Comparison of ENCODE assay signal across 1 cellular context in the genomic region with DNA sequence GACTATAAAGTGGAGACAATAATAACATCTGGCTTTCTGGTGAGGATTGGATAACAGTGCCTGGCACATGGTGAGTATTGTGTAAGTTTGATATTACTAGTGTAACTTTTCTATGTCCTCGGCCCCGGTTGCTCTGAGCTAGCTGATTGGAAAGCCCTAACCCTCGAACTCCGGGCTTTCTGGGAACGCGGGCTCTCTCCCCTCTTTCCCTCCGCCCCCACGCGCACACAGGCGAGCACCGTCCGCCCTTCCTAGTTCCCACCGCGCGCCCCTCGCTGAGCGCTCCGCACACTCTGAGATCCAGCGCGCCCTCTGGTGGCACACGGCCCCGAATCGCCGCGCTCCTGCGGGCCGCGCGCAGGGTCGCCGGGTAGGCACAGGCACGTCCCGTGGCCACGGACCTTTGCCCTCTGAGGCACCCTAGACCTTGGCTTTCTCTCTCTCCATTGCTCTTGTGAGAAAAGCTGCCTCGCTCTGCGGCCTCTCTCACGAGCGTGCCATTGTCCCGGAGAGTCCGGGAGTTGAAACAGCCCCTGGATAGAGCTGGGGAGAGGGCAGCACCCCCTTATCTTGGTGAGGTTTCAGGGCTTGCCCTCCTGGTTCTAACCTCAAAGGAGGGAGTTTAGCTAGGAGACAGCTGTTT.
TF ChIP-seq lines count a peak whose summit lies in the region.

No MANE protein-coding gene starts in this region.

TF ChIP-seq in HEK293, 187 proteins besides CTCF, POLR2A, EP300 and RAD21 (continued from another document and continues in another):
- TF ChIP-seq IKZF3 (tag by site-specific recombination; IDR thresholded peaks at IDR 0.05) (no peak), ZNF19 (tag by site-specific recombination; IDR thresholded peaks at IDR 0.05; ENCODE audit: low read depth) (no peak), ZNF654 (tag by site-specific recombination; IDR thresholded peaks at IDR 0.05; ENCODE audit: low read depth) (peak; percentile 43), ZNF544 (tag by site-specific recombination; IDR thresholded peaks at IDR 0.05) (no peak), ZEB2 (tag by site-specific recombination; IDR thresholded peaks at IDR 0.05) (no peak), ZBTB21 (tag by site-specific recombination; IDR thresholded peaks at IDR 0.05) (no peak), ZNF76 (tag by site-specific recombination; IDR thresholded peaks at IDR 0.05; ENCODE audit: borderline replicate concordance, low read depth) (no peak), ZFP3 (tag by site-specific recombination; IDR thresholded peaks at IDR 0.05; ENCODE audit: low read depth) (no peak), HOXA7 (CRISPR knock-in tag; IDR thresholded peaks at IDR 0.05; ENCODE audit: borderline replicate concordance) (no peak), ZIC2 (tag by site-specific recombination; IDR thresholded peaks at IDR 0.05) (peak; percentile 75), ZNF335 (tag by site-specific recombination; conservative IDR thresholded peaks at IDR 0.05) (peak; percentile 57), ZNF140 (tag by site-specific recombination; IDR thresholded peaks at IDR 0.05) (no peak), ZNF248 (tag by site-specific recombination; IDR thresholded peaks at IDR 0.05) (no peak), MEIS1 (CRISPR knock-in tag; IDR thresholded peaks at IDR 0.05; ENCODE audit: borderline replicate concordance) (no peak), ZNF2 (tag by site-specific recombination; IDR thresholded peaks at IDR 0.05) (peak; percentile 78), ZNF24 (tag by site-specific recombination; IDR thresholded peaks at IDR 0.05) (0 out of 2 replicates have a peak, but pooled peaks have one; percentile 22), ZNF350 (tag by site-specific recombination; IDR thresholded peaks at IDR 0.05) (no peak), ZNF416 (tag by site-specific recombination; IDR thresholded peaks at IDR 0.05) (no peak), ZNF768 (tag by site-specific recombination; IDR thresholded peaks at IDR 0.05) (no peak), ZNF548 (tag by site-specific recombination; IDR thresholded peaks at IDR 0.05) (no peak), ZNF561 (tag by site-specific recombination; IDR thresholded peaks at IDR 0.05; ENCODE audit: borderline replicate concordance) (no peak), ZNF157 (tag by site-specific recombination; IDR thresholded peaks at IDR 0.05) (no peak), ZNF624 (tag by site-specific recombination; IDR thresholded peaks at IDR 0.05) (no peak), ZNF132 (tag by site-specific recombination; IDR thresholded peaks at IDR 0.05; ENCODE audit: borderline replicate concordance) (no peak), KLF16 (tag by site-specific recombination; IDR thresholded peaks at IDR 0.05) (no peak; the same call in 1 of the 2 replicates), ZNF211 (tag by site-specific recombination; IDR thresholded peaks at IDR 0.05; ENCODE audit: low read depth) (no peak), ZNF707 (tag by site-specific recombination; IDR thresholded peaks at IDR 0.05) (no peak), ZNF302 (tag by site-specific recombination; IDR thresholded peaks at IDR 0.05; ENCODE audit: low read depth) (no peak), ZNF670 (tag by site-specific recombination; IDR thresholded peaks at IDR 0.05; ENCODE audit: low read depth) (no peak)
- TF ChIP-seq, protein P1, sequence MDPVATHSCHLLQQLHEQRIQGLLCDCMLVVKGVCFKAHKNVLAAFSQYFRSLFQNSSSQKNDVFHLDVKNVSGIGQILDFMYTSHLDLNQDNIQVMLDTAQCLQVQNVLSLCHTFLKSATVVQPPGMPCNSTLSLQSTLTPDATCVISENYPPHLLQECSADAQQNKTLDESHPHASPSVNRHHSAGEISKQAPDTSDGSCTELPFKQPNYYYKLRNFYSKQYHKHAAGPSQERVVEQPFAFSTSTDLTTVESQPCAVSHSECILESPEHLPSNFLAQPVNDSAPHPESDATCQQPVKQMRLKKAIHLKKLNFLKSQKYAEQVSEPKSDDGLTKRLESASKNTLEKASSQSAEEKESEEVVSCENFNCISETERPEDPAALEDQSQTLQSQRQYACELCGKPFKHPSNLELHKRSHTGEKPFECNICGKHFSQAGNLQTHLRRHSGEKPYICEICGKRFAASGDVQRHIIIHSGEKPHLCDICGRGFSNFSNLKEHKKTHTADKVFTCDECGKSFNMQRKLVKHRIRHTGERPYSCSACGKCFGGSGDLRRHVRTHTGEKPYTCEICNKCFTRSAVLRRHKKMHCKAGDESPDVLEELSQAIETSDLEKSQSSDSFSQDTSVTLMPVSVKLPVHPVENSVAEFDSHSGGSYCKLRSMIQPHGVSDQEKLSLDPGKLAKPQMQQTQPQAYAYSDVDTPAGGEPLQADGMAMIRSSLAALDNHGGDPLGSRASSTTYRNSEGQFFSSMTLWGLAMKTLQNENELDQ (tag by site-specific recombination; IDR thresholded peaks at IDR 0.05; ENCODE audit: low read depth), result no peak
- TF ChIP-seq, protein P2, sequence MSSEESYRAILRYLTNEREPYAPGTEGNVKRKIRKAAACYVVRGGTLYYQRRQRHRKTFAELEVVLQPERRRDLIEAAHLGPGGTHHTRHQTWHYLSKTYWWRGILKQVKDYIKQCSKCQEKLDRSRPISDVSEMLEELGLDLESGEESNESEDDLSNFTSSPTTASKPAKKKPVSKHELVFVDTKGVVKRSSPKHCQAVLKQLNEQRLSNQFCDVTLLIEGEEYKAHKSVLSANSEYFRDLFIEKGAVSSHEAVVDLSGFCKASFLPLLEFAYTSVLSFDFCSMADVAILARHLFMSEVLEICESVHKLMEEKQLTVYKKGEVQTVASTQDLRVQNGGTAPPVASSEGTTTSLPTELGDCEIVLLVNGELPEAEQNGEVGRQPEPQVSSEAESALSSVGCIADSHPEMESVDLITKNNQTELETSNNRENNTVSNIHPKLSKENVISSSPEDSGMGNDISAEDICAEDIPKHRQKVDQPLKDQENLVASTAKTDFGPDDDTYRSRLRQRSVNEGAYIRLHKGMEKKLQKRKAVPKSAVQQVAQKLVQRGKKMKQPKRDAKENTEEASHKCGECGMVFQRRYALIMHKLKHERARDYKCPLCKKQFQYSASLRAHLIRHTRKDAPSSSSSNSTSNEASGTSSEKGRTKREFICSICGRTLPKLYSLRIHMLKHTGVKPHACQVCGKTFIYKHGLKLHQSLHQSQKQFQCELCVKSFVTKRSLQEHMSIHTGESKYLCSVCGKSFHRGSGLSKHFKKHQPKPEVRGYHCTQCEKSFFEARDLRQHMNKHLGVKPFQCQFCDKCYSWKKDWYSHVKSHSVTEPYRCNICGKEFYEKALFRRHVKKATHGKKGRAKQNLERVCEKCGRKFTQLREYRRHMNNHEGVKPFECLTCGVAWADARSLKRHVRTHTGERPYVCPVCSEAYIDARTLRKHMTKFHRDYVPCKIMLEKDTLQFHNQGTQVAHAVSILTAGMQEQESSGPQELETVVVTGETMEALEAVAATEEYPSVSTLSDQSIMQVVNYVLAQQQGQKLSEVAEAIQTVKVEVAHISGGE (tag by site-specific recombination; conservative IDR thresholded peaks at IDR 0.05; ENCODE audit: low read depth), result no peak
- TF ChIP-seq, protein P3, sequence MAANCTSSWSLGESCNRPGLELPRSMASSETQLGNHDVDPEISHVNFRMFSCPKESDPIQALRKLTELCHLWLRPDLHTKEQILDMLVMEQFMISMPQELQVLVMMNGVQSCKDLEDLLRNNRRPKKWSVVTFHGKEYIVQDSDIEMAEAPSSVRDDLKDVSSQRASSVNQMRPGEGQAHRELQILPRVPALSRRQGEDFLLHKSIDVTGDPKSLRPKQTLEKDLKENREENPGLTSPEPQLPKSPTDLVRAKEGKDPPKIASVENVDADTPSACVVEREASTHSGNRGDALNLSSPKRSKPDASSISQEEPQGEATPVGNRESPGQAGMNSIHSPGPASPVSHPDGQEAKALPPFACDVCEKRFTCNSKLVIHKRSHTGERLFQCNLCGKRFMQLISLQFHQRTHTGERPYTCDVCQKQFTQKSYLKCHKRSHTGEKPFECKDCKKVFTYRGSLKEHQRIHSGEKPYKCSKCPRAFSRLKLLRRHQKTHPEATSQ (tag by site-specific recombination; IDR thresholded peaks at IDR 0.05), result no peak
- TF ChIP-seq, protein P4, sequence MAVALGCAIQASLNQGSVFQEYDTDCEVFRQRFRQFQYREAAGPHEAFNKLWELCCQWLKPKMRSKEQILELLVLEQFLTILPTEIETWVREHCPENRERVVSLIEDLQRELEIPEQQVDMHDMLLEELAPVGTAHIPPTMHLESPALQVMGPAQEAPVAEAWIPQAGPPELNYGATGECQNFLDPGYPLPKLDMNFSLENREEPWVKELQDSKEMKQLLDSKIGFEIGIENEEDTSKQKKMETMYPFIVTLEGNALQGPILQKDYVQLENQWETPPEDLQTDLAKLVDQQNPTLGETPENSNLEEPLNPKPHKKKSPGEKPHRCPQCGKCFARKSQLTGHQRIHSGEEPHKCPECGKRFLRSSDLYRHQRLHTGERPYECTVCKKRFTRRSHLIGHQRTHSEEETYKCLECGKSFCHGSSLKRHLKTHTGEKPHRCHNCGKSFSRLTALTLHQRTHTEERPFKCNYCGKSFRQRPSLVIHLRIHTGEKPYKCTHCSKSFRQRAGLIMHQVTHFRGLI (tag by site-specific recombination; IDR thresholded peaks at IDR 0.05), result no peak
- TF ChIP-seq, protein P5, sequence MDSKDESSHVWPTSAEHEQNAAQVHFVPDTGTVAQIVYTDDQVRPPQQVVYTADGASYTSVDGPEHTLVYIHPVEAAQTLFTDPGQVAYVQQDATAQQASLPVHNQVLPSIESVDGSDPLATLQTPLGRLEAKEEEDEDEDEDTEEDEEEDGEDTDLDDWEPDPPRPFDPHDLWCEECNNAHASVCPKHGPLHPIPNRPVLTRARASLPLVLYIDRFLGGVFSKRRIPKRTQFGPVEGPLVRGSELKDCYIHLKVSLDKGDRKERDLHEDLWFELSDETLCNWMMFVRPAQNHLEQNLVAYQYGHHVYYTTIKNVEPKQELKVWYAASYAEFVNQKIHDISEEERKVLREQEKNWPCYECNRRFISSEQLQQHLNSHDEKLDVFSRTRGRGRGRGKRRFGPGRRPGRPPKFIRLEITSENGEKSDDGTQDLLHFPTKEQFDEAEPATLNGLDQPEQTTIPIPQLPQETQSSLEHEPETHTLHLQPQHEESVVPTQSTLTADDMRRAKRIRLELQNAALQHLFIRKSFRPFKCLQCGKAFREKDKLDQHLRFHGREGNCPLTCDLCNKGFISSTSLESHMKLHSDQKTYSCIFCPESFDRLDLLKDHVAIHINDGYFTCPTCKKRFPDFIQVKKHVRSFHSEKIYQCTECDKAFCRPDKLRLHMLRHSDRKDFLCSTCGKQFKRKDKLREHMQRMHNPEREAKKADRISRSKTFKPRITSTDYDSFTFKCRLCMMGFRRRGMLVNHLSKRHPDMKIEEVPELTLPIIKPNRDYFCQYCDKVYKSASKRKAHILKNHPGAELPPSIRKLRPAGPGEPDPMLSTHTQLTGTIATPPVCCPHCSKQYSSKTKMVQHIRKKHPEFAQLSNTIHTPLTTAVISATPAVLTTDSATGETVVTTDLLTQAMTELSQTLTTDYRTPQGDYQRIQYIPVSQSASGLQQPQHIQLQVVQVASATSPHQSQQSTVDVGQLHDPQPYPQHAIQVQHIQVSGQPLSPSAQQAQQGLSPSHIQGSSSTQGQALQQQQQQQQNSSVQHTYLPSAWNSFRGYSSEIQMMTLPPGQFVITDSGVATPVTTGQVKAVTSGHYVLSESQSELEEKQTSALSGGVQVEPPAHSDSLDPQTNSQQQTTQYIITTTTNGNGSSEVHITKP (tag by site-specific recombination; IDR thresholded peaks at IDR 0.05), result no peak
- TF ChIP-seq, protein P6, sequence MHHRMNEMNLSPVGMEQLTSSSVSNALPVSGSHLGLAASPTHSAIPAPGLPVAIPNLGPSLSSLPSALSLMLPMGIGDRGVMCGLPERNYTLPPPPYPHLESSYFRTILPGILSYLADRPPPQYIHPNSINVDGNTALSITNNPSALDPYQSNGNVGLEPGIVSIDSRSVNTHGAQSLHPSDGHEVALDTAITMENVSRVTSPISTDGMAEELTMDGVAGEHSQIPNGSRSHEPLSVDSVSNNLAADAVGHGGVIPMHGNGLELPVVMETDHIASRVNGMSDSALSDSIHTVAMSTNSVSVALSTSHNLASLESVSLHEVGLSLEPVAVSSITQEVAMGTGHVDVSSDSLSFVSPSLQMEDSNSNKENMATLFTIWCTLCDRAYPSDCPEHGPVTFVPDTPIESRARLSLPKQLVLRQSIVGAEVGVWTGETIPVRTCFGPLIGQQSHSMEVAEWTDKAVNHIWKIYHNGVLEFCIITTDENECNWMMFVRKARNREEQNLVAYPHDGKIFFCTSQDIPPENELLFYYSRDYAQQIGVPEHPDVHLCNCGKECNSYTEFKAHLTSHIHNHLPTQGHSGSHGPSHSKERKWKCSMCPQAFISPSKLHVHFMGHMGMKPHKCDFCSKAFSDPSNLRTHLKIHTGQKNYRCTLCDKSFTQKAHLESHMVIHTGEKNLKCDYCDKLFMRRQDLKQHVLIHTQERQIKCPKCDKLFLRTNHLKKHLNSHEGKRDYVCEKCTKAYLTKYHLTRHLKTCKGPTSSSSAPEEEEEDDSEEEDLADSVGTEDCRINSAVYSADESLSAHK (tag by site-specific recombination; IDR thresholded peaks at IDR 0.05), result no peak
- TF ChIP-seq, protein P7, sequence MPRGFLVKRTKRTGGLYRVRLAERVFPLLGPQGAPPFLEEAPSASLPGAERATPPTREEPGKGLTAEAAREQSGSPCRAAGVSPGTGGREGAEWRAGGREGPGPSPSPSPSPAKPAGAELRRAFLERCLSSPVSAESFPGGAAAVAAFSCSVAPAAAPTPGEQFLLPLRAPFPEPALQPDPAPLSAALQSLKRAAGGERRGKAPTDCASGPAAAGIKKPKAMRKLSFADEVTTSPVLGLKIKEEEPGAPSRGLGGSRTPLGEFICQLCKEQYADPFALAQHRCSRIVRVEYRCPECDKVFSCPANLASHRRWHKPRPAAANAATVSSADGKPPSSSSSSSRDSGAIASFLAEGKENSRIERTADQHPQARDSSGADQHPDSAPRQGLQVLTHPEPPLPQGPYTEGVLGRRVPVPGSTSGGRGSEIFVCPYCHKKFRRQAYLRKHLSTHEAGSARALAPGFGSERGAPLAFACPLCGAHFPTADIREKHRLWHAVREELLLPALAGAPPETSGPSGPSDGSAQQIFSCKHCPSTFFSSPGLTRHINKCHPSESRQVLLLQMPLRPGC (tag by site-specific recombination; IDR thresholded peaks at IDR 0.05), result no peak
- TF ChIP-seq, protein P8, sequence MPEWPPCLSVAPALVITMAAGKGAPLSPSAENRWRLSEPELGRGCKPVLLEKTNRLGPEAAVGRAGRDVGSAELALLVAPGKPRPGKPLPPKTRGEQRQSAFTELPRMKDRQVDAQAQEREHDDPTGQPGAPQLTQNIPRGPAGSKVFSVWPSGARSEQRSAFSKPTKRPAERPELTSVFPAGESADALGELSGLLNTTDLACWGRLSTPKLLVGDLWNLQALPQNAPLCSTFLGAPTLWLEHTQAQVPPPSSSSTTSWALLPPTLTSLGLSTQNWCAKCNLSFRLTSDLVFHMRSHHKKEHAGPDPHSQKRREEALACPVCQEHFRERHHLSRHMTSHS (tag by site-specific recombination; IDR thresholded peaks at IDR 0.05), result no peak
- TF ChIP-seq, protein P9, sequence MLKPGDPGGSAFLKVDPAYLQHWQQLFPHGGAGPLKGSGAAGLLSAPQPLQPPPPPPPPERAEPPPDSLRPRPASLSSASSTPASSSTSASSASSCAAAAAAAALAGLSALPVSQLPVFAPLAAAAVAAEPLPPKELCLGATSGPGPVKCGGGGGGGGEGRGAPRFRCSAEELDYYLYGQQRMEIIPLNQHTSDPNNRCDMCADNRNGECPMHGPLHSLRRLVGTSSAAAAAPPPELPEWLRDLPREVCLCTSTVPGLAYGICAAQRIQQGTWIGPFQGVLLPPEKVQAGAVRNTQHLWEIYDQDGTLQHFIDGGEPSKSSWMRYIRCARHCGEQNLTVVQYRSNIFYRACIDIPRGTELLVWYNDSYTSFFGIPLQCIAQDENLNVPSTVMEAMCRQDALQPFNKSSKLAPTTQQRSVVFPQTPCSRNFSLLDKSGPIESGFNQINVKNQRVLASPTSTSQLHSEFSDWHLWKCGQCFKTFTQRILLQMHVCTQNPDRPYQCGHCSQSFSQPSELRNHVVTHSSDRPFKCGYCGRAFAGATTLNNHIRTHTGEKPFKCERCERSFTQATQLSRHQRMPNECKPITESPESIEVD (tag by site-specific recombination; IDR thresholded peaks at IDR 0.05), result no peak
